10 cellular contexts compared by ENCODE assay signal in the genomic region with DNA sequence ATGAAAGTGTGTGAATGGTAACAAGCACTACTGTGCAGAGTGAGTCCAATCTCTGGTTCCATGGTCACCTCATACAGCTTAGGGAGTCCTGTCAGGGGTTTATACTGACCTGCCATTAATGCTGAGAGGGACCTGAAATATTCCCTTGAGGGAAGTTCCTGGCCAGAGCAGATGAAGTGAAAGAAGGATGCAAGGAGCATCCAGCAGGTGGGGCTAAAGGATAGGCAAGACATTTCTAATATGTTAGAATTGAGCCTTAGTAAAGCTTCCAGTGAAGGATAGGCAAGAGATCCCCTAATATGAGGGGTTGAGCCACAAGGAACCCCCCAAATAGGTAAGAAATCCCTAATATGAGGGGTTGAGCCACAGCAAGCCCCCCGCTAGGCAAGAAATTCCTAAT. TPM values are rescaled to one million over a fixed set of nuclear protein-coding genes. Genes with fewer than 3 reads are reported as not detected.
DNase-seq lines count a peak whose midpoint lies in the region; ATAC-seq and TF ChIP-seq lines count a peak whose summit lies in the region.
"Had no signal": no experiment of that assay in that cellular context is flagged by ENCODE, and none has a peak within 500 bp of the region (broad histone marks: within the 10 kb centered on the region; RNA-seq: fewer than 3 reads in every experiment).

No MANE protein-coding gene starts in this region.

- H3K36me3 ChIP-seq in body of pancreas (replicated peaks in 1 of 2; ENCODE audit: insufficient read depth in 1 of 2, low read depth in 2 of 2) = no peaks in the 10 kb centered on the region
- H3K36me3 ChIP-seq: Peyer's patch had no signal

- 0 to 37% methylated on average over 1 of the region's 1 CpG for WGBS in body of pancreas, 2 donors

- ATAC-seq in body of pancreas (peak; percentile 82), GM18498 (IDR thresholded peaks at IDR 0.05; ENCODE audit: unreplicated experiment) (no peak)

- peak; percentile 45 to 82 (median 73) for TF ChIP-seq CTCF in body of pancreas (IDR thresholded peaks at IDR 0.05)

- no peaks in the 10 kb centered on the region for H3K27me3 ChIP-seq in body of pancreas
- H3K27me3 ChIP-seq: Peyer's patch had no signal

- no peaks in the 10 kb centered on the region for H3K4me1 ChIP-seq in body of pancreas
- H3K4me1 ChIP-seq: Peyer's patch had no signal

- intact Hi-C loops in body of pancreas (cut with DNase I) = loop anchor here (10.0 kb wide), 1 partner anchor 60 kb away; the partner anchor contains the start of gene STK31

- no peak overlapping the region for H3K4me3 ChIP-seq in Jurkat, Clone E6-1 (ENCODE audit: low read length)
- H3K4me3 ChIP-seq in body of pancreas = no peak overlapping the region
- H3K4me3 ChIP-seq: Peyer's patch had no signal

- no peak for TF ChIP-seq POLR2A in body of pancreas (IDR thresholded peaks at IDR 0.05)

- H3K27ac ChIP-seq in body of pancreas = no peak overlapping the region
- H3K27ac ChIP-seq: Peyer's patch had no signal

- no peaks in the 10 kb centered on the region for H3K9me3 ChIP-seq in body of pancreas

- DNase-seq in Daoy (ENCODE audit: low read depth) = peak; percentile 23
- peak; percentile 4 for DNase-seq in Jurkat, Clone E6-1 (ENCODE audit: low read depth, low spot score)
- DNase-seq in body of pancreas = peak; percentile 76 to 82 (median 78)
- peak; percentile 25 for DNase-seq in midbrain (lab: John Stamatoyannopoulos, UW)
- DNase-seq in activated T-cell treated with anti-CD3 and anti-CD28 coated beads, Interleukin-2, amount 50 U/mL, for 1 hour = no peak
- DNase-seq in NCI-H526 treated with DMSO at 0.1 percent for 48 hours (lab: John Stamatoyannopoulos, UW) = no peak
- DNase-seq in NCI-H345 treated with DMSO at 0.1 percent for 48 hours (lab: John Stamatoyannopoulos, UW; ENCODE audit: unreplicated experiment) = no peak
- DNase-seq: amniotic stem cell, Peyer's patch had no signal

RNA-seq across cellular contexts. Expression of gene FAM221A, which starts 25.5 kb away (rescaled TPM):
- total RNA-seq in Daoy (2014; rRNA removed; shearing (Covaris generic)) = 6.5 and 6.9 TPM in 2 replicates
- 18.4 TPM for polyA plus RNA-seq in Jurkat, Clone E6-1 (2012; ENCODE audit: insufficient read depth, insufficient read length)
- total RNA-seq in body of pancreas = 10 to 100 TPM; 14.3 to 29.7 TPM

RNA-seq across cellular contexts. Expression of gene STK31, which starts 55.5 kb away (rescaled TPM):
- 0.34 and 0.36 TPM in 2 replicates for total RNA-seq in Daoy (2014; rRNA removed; shearing (Covaris generic))
- polyA plus RNA-seq in Jurkat, Clone E6-1 (2012; ENCODE audit: insufficient read depth, insufficient read length) = not detected
- total RNA-seq in body of pancreas = 1 to 10 TPM in 1 of 2 donors, not detected in 1; 2.3 TPM

RNA-seq across cellular contexts. Expression of gene CCDC126, which starts 57.3 kb away (rescaled TPM):
- total RNA-seq in Daoy (2014; rRNA removed; shearing (Covaris generic)) = 29.3 and 31.5 TPM in 2 replicates
- 15.2 TPM for polyA plus RNA-seq in Jurkat, Clone E6-1 (2012; ENCODE audit: insufficient read depth, insufficient read length)
- total RNA-seq in body of pancreas = 1 to 10 TPM; 5.3 to 8.6 TPM

Comparison
In these comparisons a context has a peak if more than half of its experiments do, and no peak if none do; other contexts are left out.
1. DNase-seq: peak in Daoy (single experiment), Jurkat, Clone E6-1 (single experiment), body of pancreas (4 of 4) and midbrain (single experiment); none in activated T-cell treated with anti-CD3 and anti-CD28 coated beads, Interleukin-2, amount 50 U/mL, for 1 hour (single experiment), NCI-H526 treated with DMSO at 0.1 percent for 48 hours (single experiment) and NCI-H345 treated with DMSO at 0.1 percent for 48 hours (single experiment).